Comparison of ENCODE assay signal across 16 cellular contexts in the genomic region with DNA sequence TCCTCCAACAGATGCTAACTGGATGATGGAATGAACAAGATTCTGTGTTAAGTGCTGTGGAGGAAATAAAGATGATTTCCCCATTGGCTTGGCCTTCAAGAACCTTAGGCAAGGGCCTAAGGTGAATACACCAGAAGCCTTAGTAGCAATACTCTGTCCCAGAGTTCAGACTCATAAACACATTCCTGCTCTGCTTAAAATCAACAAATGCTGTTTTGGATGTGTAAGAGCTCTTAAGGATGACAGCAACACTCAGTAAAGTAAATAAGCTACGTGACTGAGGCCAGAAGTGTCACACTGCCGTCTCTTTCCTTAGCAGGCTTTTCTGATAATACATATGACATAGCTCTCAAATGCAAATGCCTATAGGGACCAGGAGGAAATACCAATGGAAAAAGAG.
"Had no signal": no experiment of that assay in that cellular context is flagged by ENCODE, and none has a peak within 500 bp of the region (broad histone marks: within the 10 kb centered on the region; RNA-seq: fewer than 3 reads in every experiment).

No MANE protein-coding gene starts in this region.

- H3K4me3 Mint-ChIP-seq: activated B cell treated with CpG ODN at 0.5 μM for 24 hours; activated CD4-positive, alpha-beta T cell treated with anti-CD3 and anti-CD28 coated beads, Interleukin-2, amount 10 ng/mL, durations not matched to agents 24 days and 14 days; activated T-helper 1 cell treated with anti-CD3 and anti-CD28 coated beads, Interleukin-12 subunit alpha, Interleukin-12 subunit beta, Interleukin-2, Interleukin-4 antibody, amounts not matched to agents 30 ng/mL and 10 ng/mL and 1 ng/mL, durations not matched to agents 14 hours and 24 hours and 36 hours; immature natural killer cell; natural killer cell had no signal

- H3K36me3 ChIP-seq: colonic mucosa, sigmoid colon, thoracic aorta, uterus had no signal

- H3K4me1 Mint-ChIP-seq: activated B cell treated with CpG ODN at 0.5 μM for 24 hours, immature natural killer cell, natural killer cell had no signal

- H3K27me3 ChIP-seq: colonic mucosa, sigmoid colon, uterus had no signal

- H3K9me3 ChIP-seq: colonic mucosa, uterus had no signal

- H3K27ac Mint-ChIP-seq: activated B cell treated with CpG ODN at 0.5 μM for 24 hours; activated CD4-positive, alpha-beta T cell treated with anti-CD3 and anti-CD28 coated beads, Interleukin-2, amount 10 ng/mL, durations not matched to agents 24 days and 14 days; activated T-helper 1 cell treated with anti-CD3 and anti-CD28 coated beads, Interleukin-12 subunit alpha, Interleukin-12 subunit beta, Interleukin-2, Interleukin-4 antibody, amounts not matched to agents 30 ng/mL and 10 ng/mL and 1 ng/mL, durations not matched to agents 14 hours and 24 hours and 36 hours; immature natural killer cell; natural killer cell; progenitor cell of endocrine pancreas had no signal

- H3K27me3 Mint-ChIP-seq: progenitor cell of endocrine pancreas had no signal

- H3K27ac ChIP-seq: colonic mucosa, thoracic aorta had no signal

- H3K4me3 ChIP-seq: colonic mucosa, sigmoid colon, thoracic aorta, uterus had no signal

- H3K4me1 ChIP-seq: colonic mucosa, uterus had no signal

- ATAC-seq: natural killer cell had no signal

- DNase-seq: activated B cell treated with CpG ODN at 0.5 μM for 24 hours; activated CD4-positive, alpha-beta T cell treated with anti-CD3 and anti-CD28 coated beads, Interleukin-2, amount 10 ng/mL, durations not matched to agents 24 days and 14 days; activated naive CD4-positive, alpha-beta T cell; colonic mucosa; effector CD4-positive, alpha-beta T cell; immature natural killer cell; natural killer cell; nucleus accumbens; sigmoid colon; stimulated activated CD4-positive, alpha-beta T cell treated with anti-CD3 and anti-CD28 coated beads, Interleukin-2, amount 100 ng/mL, for 48 hours; stimulated activated naive CD4-positive, alpha-beta T cell treated with Interleukin-2 at 50 U/mL for 16 hours; T-helper 2 cell; uterus had no signal
